Comparison of ENCODE assay signal across 35 cellular contexts in the genomic region with DNA sequence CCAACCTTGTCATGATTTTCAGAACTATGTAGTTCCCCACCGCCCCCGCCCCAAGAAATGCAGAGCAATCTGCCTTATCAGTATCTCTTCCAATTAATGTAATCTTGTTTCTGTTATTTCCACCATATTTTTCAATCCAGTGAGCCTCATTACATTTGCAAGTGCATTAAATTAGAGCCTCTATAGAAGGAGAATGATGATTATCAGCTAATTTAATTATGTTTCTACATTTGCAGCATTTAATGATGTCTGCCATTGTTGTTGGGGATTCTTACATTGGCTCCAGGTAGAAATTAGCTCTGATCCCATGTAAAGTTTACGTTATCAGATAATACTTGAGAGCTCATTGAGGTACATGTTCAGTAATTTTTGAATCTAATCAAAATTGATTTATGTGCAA.
"Had no signal": no experiment of that assay in that cellular context is flagged by ENCODE, and none has a peak within 500 bp of the region (broad histone marks: within the 10 kb centered on the region; RNA-seq: fewer than 3 reads in every experiment).

No MANE protein-coding gene starts in this region.

- H3K4me3 ChIP-seq: MG63 had no signal

- DNase-seq: Karpas-422, Kasumi-1, KG1, MG63, MM.1S, MV-4-11, NCI-H1048, NCI-H1092, NCI-H1092 treated with DMSO at 0.1 percent for 48 hours, NCI-H1105, NCI-H1105 treated with DMSO at 0.1 percent for 48 hours, NCI-H1417, NCI-H1417 treated with DMSO at 0.1 percent for 48 hours, NCI-H1436, NCI-H1436 treated with DMSO at 0.1 percent for 48 hours, NCI-H146, NCI-H1694, NCI-H1694 treated with DMSO at 0.1 percent for 48 hours, NCI-H187, NCI-H187 treated with DMSO at 0.1 percent for 48 hours, NCI-H1930, NCI-H2029, NCI-H2029 treated with DMSO at 0.1 percent for 48 hours, NCI-H2081, NCI-H2081 treated with DMSO at 0.1 percent for 48 hours, NCI-H2107, NCI-H2171, NCI-H2171 treated with DMSO at 0.1 percent for 48 hours, NCI-H2227 treated with DMSO at 0.1 percent for 48 hours, NCI-H226, NCI-H345, NCI-H446, NCI-H446 treated with DMSO at 0.1 percent for 48 hours, NCI-H510A had no signal

- H3K4me2 ChIP-seq: KMS-11 had no signal

- H3K9ac ChIP-seq: KMS-11 had no signal

- H3K27ac ChIP-seq: KMS-11 had no signal

- H3K36me3 ChIP-seq: MG63 had no signal

- H3K9me3 ChIP-seq: MG63 had no signal
